Comparison of ENCODE assay signal across 10 cellular contexts in the genomic region with DNA sequence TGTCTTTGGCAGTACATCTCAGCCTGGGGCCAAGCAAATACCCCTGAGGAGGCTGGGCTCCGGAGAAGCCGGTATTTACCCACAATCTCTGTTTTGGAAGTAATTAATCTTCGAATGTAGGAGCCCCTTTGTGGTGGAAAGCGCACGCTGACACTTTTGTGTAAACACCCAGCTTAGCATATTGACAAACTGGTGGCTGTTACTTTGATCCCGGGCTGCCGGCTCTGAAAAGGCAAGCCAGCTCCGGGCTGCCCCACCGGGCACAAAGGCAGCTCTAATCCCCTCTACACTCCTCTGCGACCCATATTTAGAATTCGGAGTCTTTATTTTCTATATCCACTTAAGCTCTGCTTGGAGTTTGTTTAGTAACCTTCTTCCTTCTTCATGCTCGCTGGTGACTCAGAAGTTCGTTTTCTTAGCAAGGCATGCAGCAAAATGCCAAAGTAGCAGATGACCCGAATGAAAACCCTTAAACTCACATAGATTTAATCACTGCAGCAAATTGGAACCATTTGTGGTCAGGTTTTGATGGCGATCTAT.
DNase-seq lines count a peak whose midpoint lies in the region; TF ChIP-seq lines count a peak whose summit lies in the region.
"Had no signal": no experiment of that assay in that cellular context is flagged by ENCODE, and none has a peak within 500 bp of the region (broad histone marks: within the 10 kb centered on the region; RNA-seq: fewer than 3 reads in every experiment).

No MANE protein-coding gene starts in this region.

- CTCF ChIA-PET in HEK293T (lab: Yijun Ruan, JAX) = no interaction called here

- no peak overlapping the region for H3K27ac Mint-ChIP-seq in T-helper 2 cell treated with Interferon-gamma antibody and Interleukin-4, amounts not matched to agents 5 μg/mL and 100 μg/mL, for 36 hours
- H3K27ac Mint-ChIP-seq: activated CD4-positive, alpha-beta memory T cell treated with anti-CD3 and anti-CD28 coated beads, Interleukin-2, amount 10 ng/mL, durations not matched to agents 7 days and 5 days had no signal

- H3K4me3 Mint-ChIP-seq in T-helper 2 cell treated with Interferon-gamma antibody and Interleukin-4, amounts not matched to agents 5 μg/mL and 100 μg/mL, for 36 hours = peak overlapping the region; percentile 66
- H3K4me3 Mint-ChIP-seq: activated CD4-positive, alpha-beta memory T cell treated with anti-CD3 and anti-CD28 coated beads, Interleukin-2, amount 10 ng/mL, durations not matched to agents 7 days and 5 days had no signal

- POLR2A ChIA-PET in HEK293T (lab: Yijun Ruan, JAX) = no interaction called here

- peaks cover 11% of the 10 kb centered on the region for H3K9me3 Mint-ChIP-seq in T-helper 2 cell treated with Interferon-gamma antibody and Interleukin-4, amounts not matched to agents 5 μg/mL and 100 μg/mL, for 36 hours

- no peak for TF ChIP-seq CTCF in foreskin fibroblast (IDR thresholded peaks at IDR 0.05; ENCODE audit: low read depth, low read length)

- peak overlapping the region; percentile 13 to 32 for H3K4me3 ChIP-seq in foreskin fibroblast (ENCODE audit: low read depth in 1 of 2, low read length in 2 of 2)

- peaks cover 14% of the 10 kb centered on the region for H3K4me1 Mint-ChIP-seq in T-helper 2 cell treated with Interferon-gamma antibody and Interleukin-4, amounts not matched to agents 5 μg/mL and 100 μg/mL, for 36 hours (ENCODE audit: low read depth)

- peaks cover 1% of the 10 kb centered on the region for H3K36me3 Mint-ChIP-seq in T-helper 2 cell treated with Interferon-gamma antibody and Interleukin-4, amounts not matched to agents 5 μg/mL and 100 μg/mL, for 36 hours (ENCODE audit: low read depth)

- DNase-seq in H4 (ENCODE audit: low spot score) (peak; percentile 43), foreskin fibroblast (peak; percentile 76 to 82), stromal cell of bone marrow (ENCODE audit: low read depth) (peak; percentile 77), activated T-cell treated with anti-CD3 and anti-CD28 coated beads for 4 hours (no peak), HEK293T (ENCODE audit: extremely low spot score) (no peak), occipital lobe (lab: John Stamatoyannopoulos, UW) (no peak)
- DNase-seq in T-helper 2 cell treated with Interferon-gamma antibody and Interleukin-4, amounts not matched to agents 5 μg/mL and 100 μg/mL, for 36 hours (ENCODE audit: low spot score) = no peak
- no peak for DNase-seq in stimulated activated CD4-positive, alpha-beta T cell treated with anti-CD3 and anti-CD28 coated beads, Interleukin-4, amount 100 ng/mL, for 1 hour
- DNase-seq: activated CD4-positive, alpha-beta memory T cell treated with anti-CD3 and anti-CD28 coated beads, Interleukin-2, amount 10 ng/mL, durations not matched to agents 7 days and 5 days; stimulated activated CD4-positive, alpha-beta T cell treated with anti-CD3 and anti-CD28 coated beads, Interleukin-4, amount 100 ng/mL, for 24 hours had no signal

- peaks cover 46% of the 10 kb centered on the region for H3K27me3 Mint-ChIP-seq in T-helper 2 cell treated with Interferon-gamma antibody and Interleukin-4, amounts not matched to agents 5 μg/mL and 100 μg/mL, for 36 hours (ENCODE audit: low read depth)

TF ChIP-seq in HEK293T, 16 proteins besides CTCF, POLR2A, EP300 and RAD21:
- TF ChIP-seq NFRKB (IDR thresholded peaks at IDR 0.05) = no peak
- no peak for TF ChIP-seq TARDBP (IDR thresholded peaks at IDR 0.05)
- no peak for TF ChIP-seq SP1 (IDR thresholded peaks at IDR 0.05)
- TF ChIP-seq FOXK2 (IDR thresholded peaks at IDR 0.05) = no peak
- TF ChIP-seq, protein P1, sequence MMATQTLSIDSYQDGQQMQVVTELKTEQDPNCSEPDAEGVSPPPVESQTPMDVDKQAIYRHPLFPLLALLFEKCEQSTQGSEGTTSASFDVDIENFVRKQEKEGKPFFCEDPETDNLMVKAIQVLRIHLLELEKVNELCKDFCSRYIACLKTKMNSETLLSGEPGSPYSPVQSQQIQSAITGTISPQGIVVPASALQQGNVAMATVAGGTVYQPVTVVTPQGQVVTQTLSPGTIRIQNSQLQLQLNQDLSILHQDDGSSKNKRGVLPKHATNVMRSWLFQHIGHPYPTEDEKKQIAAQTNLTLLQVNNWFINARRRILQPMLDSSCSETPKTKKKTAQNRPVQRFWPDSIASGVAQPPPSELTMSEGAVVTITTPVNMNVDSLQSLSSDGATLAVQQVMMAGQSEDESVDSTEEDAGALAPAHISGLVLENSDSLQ (IDR thresholded peaks at IDR 0.05) = no peak
- no peak for TF ChIP-seq ZNF384 (IDR thresholded peaks at IDR 0.05)
- TF ChIP-seq CTBP1 (IDR thresholded peaks at IDR 0.05; ENCODE audit: borderline replicate concordance) = no peak

Comparison
In these comparisons a context has a peak if more than half of its experiments do, and no peak if none do; other contexts are left out.
1. DNase-seq: peak in H4 (single experiment), foreskin fibroblast (2 of 2) and stromal cell of bone marrow (single experiment); none in T-helper 2 cell treated with Interferon-gamma antibody and Interleukin-4, amounts not matched to agents 5 μg/mL and 100 μg/mL, for 36 hours (single experiment), activated T-cell treated with anti-CD3 and anti-CD28 coated beads for 4 hours (single experiment), HEK293T (single experiment), stimulated activated CD4-positive, alpha-beta T cell treated with anti-CD3 and anti-CD28 coated beads, Interleukin-4, amount 100 ng/mL, for 1 hour (single experiment) and occipital lobe (single experiment).